Comparison of ENCODE assay signal across 8 cellular contexts in genomic region chr1:65812065-65812464, GRCh38. TPM values are rescaled to one million over a fixed set of nuclear protein-coding genes. Genes with fewer than 3 reads are reported as not detected.
DNase-seq lines count a peak whose midpoint lies in the region; ATAC-seq and TF ChIP-seq lines count a peak whose summit lies in the region.

No MANE protein-coding gene starts in this region.

- TF ChIP-seq CTCF in kidney epithelial cell (IDR thresholded peaks at IDR 0.05; ENCODE audit: insufficient read depth, low read length, poor library complexity, severe bottlenecking): no peak

- peaks cover 12% of the 10 kb centered on the region for H3K4me1 Mint-ChIP-seq in activated naive CD8-positive, alpha-beta T cell (ENCODE audit: low read depth)
- H3K4me1 Mint-ChIP-seq in stimulated activated effector memory CD8-positive, alpha-beta T cell treated with anti-CD3 and anti-CD28 coated beads, Interleukin-12 subunit alpha, Interleukin-12 subunit beta, amount 100 ng/mL, for 72 hours: peaks cover 9% of the 10 kb centered on the region

- peaks cover 2% of the 10 kb centered on the region for H3K36me3 Mint-ChIP-seq in activated naive CD8-positive, alpha-beta T cell
- no peaks in the 10 kb centered on the region for H3K36me3 Mint-ChIP-seq in stimulated activated effector memory CD8-positive, alpha-beta T cell treated with anti-CD3 and anti-CD28 coated beads, Interleukin-12 subunit alpha, Interleukin-12 subunit beta, amount 100 ng/mL, for 72 hours

- H3K9me3 Mint-ChIP-seq in activated naive CD8-positive, alpha-beta T cell (ENCODE audit: low read depth): no peaks in the 10 kb centered on the region
- H3K9me3 Mint-ChIP-seq in stimulated activated effector memory CD8-positive, alpha-beta T cell treated with anti-CD3 and anti-CD28 coated beads, Interleukin-12 subunit alpha, Interleukin-12 subunit beta, amount 100 ng/mL, for 72 hours: no peaks in the 10 kb centered on the region

- H3K27ac Mint-ChIP-seq in activated naive CD8-positive, alpha-beta T cell: peak overlapping the region; percentile 54
- H3K27ac Mint-ChIP-seq in stimulated activated effector memory CD8-positive, alpha-beta T cell treated with anti-CD3 and anti-CD28 coated beads, Interleukin-12 subunit alpha, Interleukin-12 subunit beta, amount 100 ng/mL, for 72 hours: no peak overlapping the region

- peak; percentile 98 for ATAC-seq in GM18867 (IDR thresholded peaks at IDR 0.05; ENCODE audit: unreplicated experiment)
- peak; percentile 99 for ATAC-seq in HG02973 (IDR thresholded peaks at IDR 0.05; ENCODE audit: unreplicated experiment)
- peak; percentile 99 for ATAC-seq in stimulated activated effector memory CD8-positive, alpha-beta T cell treated with anti-CD3 and anti-CD28 coated beads, Interleukin-12 subunit alpha, Interleukin-12 subunit beta, amount 100 ng/mL, for 72 hours

- DNase-seq in AG08395 (ENCODE audit: low spot score) (peak; percentile 83), NK-92 (lab: John Stamatoyannopoulos, UW; ENCODE audit: unreplicated experiment) (peak; percentile 13), kidney epithelial cell (ENCODE audit: low read depth) (peak; percentile 35), NCI-H187 (lab: John Stamatoyannopoulos, UW) (no peak)
- DNase-seq in stimulated activated effector memory CD8-positive, alpha-beta T cell treated with anti-CD3 and anti-CD28 coated beads, Interleukin-12 subunit alpha, Interleukin-12 subunit beta, amount 100 ng/mL, for 72 hours (ENCODE audit: low spot score in 2 of 2): peak; percentile 18 to 78

- H3K27me3 ChIP-seq in kidney epithelial cell (ENCODE audit: control insufficient read depth, insufficient read depth, low read length): no peaks in the 10 kb centered on the region

- H3K27me3 Mint-ChIP-seq in activated naive CD8-positive, alpha-beta T cell: peaks cover 16% of the 10 kb centered on the region

- no peak overlapping the region for H3K4me3 ChIP-seq in kidney epithelial cell (ENCODE audit: low read depth, low read length)

- no peak overlapping the region for H3K4me3 Mint-ChIP-seq in activated naive CD8-positive, alpha-beta T cell
- no peak overlapping the region for H3K4me3 Mint-ChIP-seq in stimulated activated effector memory CD8-positive, alpha-beta T cell treated with anti-CD3 and anti-CD28 coated beads, Interleukin-12 subunit alpha, Interleukin-12 subunit beta, amount 100 ng/mL, for 72 hours

- H3K36me3 ChIP-seq in kidney epithelial cell (ENCODE audit: control insufficient read depth, insufficient read depth, low read length): no peaks in the 10 kb centered on the region

RNA-seq across cellular contexts. Expression of gene PDE4B, which starts 19.4 kb away (rescaled TPM):
- total RNA-seq in kidney epithelial cell: 0.33 and 0.68 TPM in 2 replicates

Comparison
In these comparisons a context has a peak if more than half of its experiments do, and no peak if none do; other contexts are left out.
1. DNase-seq: peak in AG08395 (single experiment), NK-92 (single experiment), kidney epithelial cell (single experiment) and stimulated activated effector memory CD8-positive, alpha-beta T cell treated with anti-CD3 and anti-CD28 coated beads, Interleukin-12 subunit alpha, Interleukin-12 subunit beta, amount 100 ng/mL, for 72 hours (2 of 2); none in NCI-H187 (0 of 2).
2. Peak in every context shown above with its lines, with median percentiles within 50 percentile points of each other: ATAC-seq.